In genomic region chr6:16723833-16724232, GRCh38 we compare ENCODE assay signal across 1 cellular context.
A peak's percentile ranks its signal among the peaks of the same experiment; 100 is the strongest.
TF ChIP-seq lines count a peak whose summit lies in the region.

No MANE protein-coding gene starts in this region.

TF ChIP-seq in HepG2, 621 proteins besides CTCF, POLR2A, EP300 and RAD21 (continued from another document):
- TF ChIP-seq, protein P1, sequence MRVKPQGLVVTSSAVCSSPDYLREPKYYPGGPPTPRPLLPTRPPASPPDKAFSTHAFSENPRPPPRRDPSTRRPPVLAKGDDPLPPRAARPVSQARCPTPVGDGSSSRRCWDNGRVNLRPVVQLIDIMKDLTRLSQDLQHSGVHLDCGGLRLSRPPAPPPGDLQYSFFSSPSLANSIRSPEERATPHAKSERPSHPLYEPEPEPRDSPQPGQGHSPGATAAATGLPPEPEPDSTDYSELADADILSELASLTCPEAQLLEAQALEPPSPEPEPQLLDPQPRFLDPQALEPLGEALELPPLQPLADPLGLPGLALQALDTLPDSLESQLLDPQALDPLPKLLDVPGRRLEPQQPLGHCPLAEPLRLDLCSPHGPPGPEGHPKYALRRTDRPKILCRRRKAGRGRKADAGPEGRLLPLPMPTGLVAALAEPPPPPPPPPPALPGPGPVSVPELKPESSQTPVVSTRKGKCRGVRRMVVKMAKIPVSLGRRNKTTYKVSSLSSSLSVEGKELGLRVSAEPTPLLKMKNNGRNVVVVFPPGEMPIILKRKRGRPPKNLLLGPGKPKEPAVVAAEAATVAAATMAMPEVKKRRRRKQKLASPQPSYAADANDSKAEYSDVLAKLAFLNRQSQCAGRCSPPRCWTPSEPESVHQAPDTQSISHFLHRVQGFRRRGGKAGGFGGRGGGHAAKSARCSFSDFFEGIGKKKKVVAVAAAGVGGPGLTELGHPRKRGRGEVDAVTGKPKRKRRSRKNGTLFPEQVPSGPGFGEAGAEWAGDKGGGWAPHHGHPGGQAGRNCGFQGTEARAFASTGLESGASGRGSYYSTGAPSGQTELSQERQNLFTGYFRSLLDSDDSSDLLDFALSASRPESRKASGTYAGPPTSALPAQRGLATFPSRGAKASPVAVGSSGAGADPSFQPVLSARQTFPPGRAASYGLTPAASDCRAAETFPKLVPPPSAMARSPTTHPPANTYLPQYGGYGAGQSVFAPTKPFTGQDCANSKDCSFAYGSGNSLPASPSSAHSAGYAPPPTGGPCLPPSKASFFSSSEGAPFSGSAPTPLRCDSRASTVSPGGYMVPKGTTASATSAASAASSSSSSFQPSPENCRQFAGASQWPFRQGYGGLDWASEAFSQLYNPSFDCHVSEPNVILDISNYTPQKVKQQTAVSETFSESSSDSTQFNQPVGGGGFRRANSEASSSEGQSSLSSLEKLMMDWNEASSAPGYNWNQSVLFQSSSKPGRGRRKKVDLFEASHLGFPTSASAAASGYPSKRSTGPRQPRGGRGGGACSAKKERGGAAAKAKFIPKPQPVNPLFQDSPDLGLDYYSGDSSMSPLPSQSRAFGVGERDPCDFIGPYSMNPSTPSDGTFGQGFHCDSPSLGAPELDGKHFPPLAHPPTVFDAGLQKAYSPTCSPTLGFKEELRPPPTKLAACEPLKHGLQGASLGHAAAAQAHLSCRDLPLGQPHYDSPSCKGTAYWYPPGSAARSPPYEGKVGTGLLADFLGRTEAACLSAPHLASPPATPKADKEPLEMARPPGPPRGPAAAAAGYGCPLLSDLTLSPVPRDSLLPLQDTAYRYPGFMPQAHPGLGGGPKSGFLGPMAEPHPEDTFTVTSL (CRISPR knock-in tag; IDR thresholded peaks at IDR 0.05; ENCODE audit: borderline replicate concordance), result peak; percentile 30; the same call in 1 of the 2 replicates
